22 cellular contexts compared by ENCODE assay signal in the genomic region with DNA sequence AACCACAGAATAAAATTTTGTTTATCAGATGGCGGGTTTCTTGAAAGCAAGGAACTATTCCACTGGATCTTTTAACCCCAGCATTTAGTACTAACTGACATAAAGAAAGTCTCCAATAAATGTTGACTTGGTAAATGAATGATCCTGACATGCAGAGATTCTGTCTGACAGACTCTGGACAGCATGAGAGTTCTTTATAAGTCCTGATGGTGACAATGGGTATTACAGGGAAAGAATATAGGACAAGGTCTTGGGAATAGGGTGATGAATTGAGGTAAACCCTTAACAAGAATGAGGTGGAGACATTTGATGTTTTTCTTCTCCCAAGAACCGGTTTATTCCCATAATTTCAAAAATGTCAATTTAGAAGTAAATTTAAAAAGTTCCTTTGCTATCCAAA.
"Had no signal": no experiment of that assay in that cellular context is flagged by ENCODE, and none has a peak within 500 bp of the region (broad histone marks: within the 10 kb centered on the region; RNA-seq: fewer than 3 reads in every experiment).

No MANE protein-coding gene starts in this region.

- H3K9me3 ChIP-seq: gastrocnemius medialis, pancreas, tibial nerve had no signal

- H3K4me2 ChIP-seq: hepatocyte had no signal

- H3K4me3 ChIP-seq: gastrocnemius medialis, hepatocyte, pancreas, spleen, tibial nerve had no signal

- H3K4me3 Mint-ChIP-seq: activated CD4-positive, alpha-beta memory T cell treated with anti-CD3 and anti-CD28 coated beads, Interleukin-2, amount 10 ng/mL, durations not matched to agents 7 days and 5 days; activated CD4-positive, alpha-beta T cell treated with anti-CD3 and anti-CD28 coated beads, Interleukin-2, amount 10 ng/mL, durations not matched to agents 7 days and 5 days; activated T-cell treated with anti-CD3 and anti-CD28 coated beads, Interleukin-2, amount 50 U/mL, for 24 hours; central memory CD8-positive, alpha-beta T cell; dendritic cell treated with granulocyte-macrophage colony-stimulating factor and Interleukin-4, amounts not matched to agents 40 ng/mL and 50 ng/mL, for 4 days; naive thymus-derived CD4-positive, alpha-beta T cell; T-helper 17 cell had no signal

- H3K36me3 ChIP-seq: gastrocnemius medialis, pancreas, spleen, tibial nerve had no signal

- H3K27ac ChIP-seq: gastrocnemius medialis, hepatocyte, pancreas, spleen, tibial nerve had no signal

- H3K36me3 Mint-ChIP-seq: activated naive CD4-positive, alpha-beta T cell treated with anti-CD3 and anti-CD28 coated beads, Interleukin-2, amount 50 U/mL, for 72 hours had no signal

- H2AFZ ChIP-seq: hepatocyte had no signal

- H3K27me3 Mint-ChIP-seq: activated CD4-positive, alpha-beta memory T cell treated with anti-CD3 and anti-CD28 coated beads, Interleukin-2, amount 10 ng/mL, durations not matched to agents 7 days and 5 days; activated CD4-positive, alpha-beta T cell treated with anti-CD3 and anti-CD28 coated beads, Interleukin-2, amount 10 ng/mL, durations not matched to agents 7 days and 5 days; activated T-cell treated with anti-CD3 and anti-CD28 coated beads, Interleukin-2, amount 50 U/mL, for 24 hours; central memory CD8-positive, alpha-beta T cell; dendritic cell treated with granulocyte-macrophage colony-stimulating factor and Interleukin-4, amounts not matched to agents 40 ng/mL and 50 ng/mL, for 4 days; naive thymus-derived CD4-positive, alpha-beta T cell; T-helper 17 cell had no signal

- H3K27ac Mint-ChIP-seq: activated CD4-positive, alpha-beta memory T cell treated with anti-CD3 and anti-CD28 coated beads, Interleukin-2, amount 10 ng/mL, durations not matched to agents 7 days and 5 days; activated CD4-positive, alpha-beta T cell treated with anti-CD3 and anti-CD28 coated beads, Interleukin-2, amount 10 ng/mL, durations not matched to agents 7 days and 5 days; activated naive CD4-positive, alpha-beta T cell treated with anti-CD3 and anti-CD28 coated beads, Interleukin-2, amount 50 U/mL, for 72 hours; activated T-cell treated with anti-CD3 and anti-CD28 coated beads, Interleukin-2, amount 50 U/mL, for 24 hours; dendritic cell treated with granulocyte-macrophage colony-stimulating factor and Interleukin-4, amounts not matched to agents 40 ng/mL and 50 ng/mL, for 4 days; naive thymus-derived CD4-positive, alpha-beta T cell; T-helper 17 cell had no signal

- ATAC-seq: activated naive CD4-positive, alpha-beta T cell treated with anti-CD3 and anti-CD28 coated beads, Interleukin-2, amount 50 U/mL, for 72 hours; gastrocnemius medialis; left colon; naive thymus-derived CD4-positive, alpha-beta T cell; pancreas; right cardiac atrium; T-helper 17 cell had no signal

- H3K4me1 ChIP-seq: gastrocnemius medialis, pancreas, spleen, tibial nerve had no signal

- H3K27me3 ChIP-seq: gastrocnemius medialis, hepatocyte, pancreas, spleen, tibial nerve had no signal

- H3K4me1 Mint-ChIP-seq: activated CD4-positive, alpha-beta memory T cell treated with anti-CD3 and anti-CD28 coated beads, Interleukin-2, amount 10 ng/mL, durations not matched to agents 7 days and 5 days; activated CD4-positive, alpha-beta T cell treated with anti-CD3 and anti-CD28 coated beads, Interleukin-2, amount 10 ng/mL, durations not matched to agents 7 days and 5 days; central memory CD8-positive, alpha-beta T cell; naive thymus-derived CD4-positive, alpha-beta T cell; T-helper 17 cell had no signal

- H3K79me2 ChIP-seq: hepatocyte had no signal

- DNase-seq: activated CD4-positive, alpha-beta memory T cell treated with anti-CD3 and anti-CD28 coated beads, Interleukin-2, amount 10 ng/mL, durations not matched to agents 7 days and 5 days; activated CD4-positive, alpha-beta T cell treated with anti-CD3 and anti-CD28 coated beads for 1 hour; activated CD4-positive, alpha-beta T cell treated with anti-CD3 and anti-CD28 coated beads, Interleukin-2, amount 10 ng/mL, durations not matched to agents 7 days and 5 days; activated CD8-positive, alpha-beta memory T cell treated with anti-CD3 and anti-CD28 coated beads, Interleukin-2, amount 50 U/mL, for 48 hours; activated T-cell treated with anti-CD3 and anti-CD28 coated beads, Interleukin-2, amount 50 U/mL, for 24 hours; erythroblast; gastrocnemius medialis; left colon; midbrain; naive thymus-derived CD4-positive, alpha-beta T cell; nucleus accumbens; pancreas; right cardiac atrium; spleen; stimulated activated naive CD4-positive, alpha-beta T cell; T-helper 17 cell; T1000 had no signal
